Comparison of ENCODE assay signal across 8 cellular contexts in the genomic region with DNA sequence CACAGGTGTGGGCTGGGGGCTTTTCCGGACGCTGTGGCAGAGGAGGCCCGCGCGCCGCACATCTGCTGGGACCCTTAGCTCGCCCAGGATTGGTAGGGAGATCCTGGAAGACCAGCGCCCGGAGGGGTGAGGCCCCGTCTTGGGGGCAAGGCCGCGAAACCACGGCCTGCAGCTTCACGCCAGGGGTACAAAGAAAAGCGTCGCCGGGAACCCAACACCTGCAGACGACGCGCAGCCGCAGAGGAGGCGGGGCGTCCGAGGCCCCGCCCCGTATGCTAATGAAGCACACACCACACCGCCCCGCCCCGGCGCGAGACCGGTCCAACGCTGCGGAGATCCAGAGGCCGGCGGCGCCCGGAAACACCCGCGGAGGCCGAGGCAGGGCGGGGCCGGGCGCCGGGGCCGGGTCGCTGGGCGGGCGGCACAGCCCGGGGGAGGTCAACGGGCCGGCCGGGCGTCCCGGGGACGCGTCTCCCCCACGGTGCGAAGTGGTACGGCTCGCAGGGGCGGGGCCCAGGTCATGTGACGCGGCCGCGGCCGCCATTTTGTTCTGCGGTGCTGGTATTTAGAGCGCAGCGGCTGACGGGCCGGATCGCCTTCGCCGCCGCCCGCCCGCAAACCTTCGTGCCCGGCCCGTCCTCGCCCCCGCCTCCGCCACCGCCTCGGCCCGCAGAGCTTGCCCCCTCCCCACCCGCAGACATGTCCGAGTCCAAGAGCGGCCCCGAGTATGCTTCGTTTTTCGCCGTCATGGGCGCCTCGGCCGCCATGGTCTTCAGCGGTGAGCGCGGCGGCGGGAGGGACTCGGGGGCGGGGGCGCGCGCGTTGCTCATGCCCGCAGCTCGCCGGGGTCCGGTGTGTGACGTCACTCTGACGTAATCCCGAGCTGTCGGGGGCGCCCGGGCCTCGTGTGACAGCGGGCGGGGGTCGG.
DNase-seq lines count a peak whose midpoint lies in the region; ATAC-seq lines count a peak whose summit lies in the region.

TSS of gene ATP6V0C (plus strand) at position 548 of the 928 bp plus-strand sequence. CDS start at position 700, 152 bp downstream.

- DNase-seq in AG08396 (ENCODE audit: low spot score) (peak; percentile 96), NCI-H226 (peak; percentile 82), islet precursor cell (peak; percentile 94)
- peak; percentile 87 to 92 (median 89) for DNase-seq in activated CD4-positive, CD25-positive, alpha-beta regulatory T cell (lab: John Stamatoyannopoulos, UW)
- DNase-seq in central memory CD4-positive, alpha-beta T cell: peak; percentile 91
- peak; percentile 88 for DNase-seq in stimulated activated CD4-positive, alpha-beta T cell treated with anti-CD3 and anti-CD28 coated beads, Interleukin-12 subunit alpha, Interleukin-12 subunit beta, amount 100 ng/mL, for 4 hours

- ATAC-seq in GM19023 (IDR thresholded peaks at IDR 0.05; ENCODE audit: unreplicated experiment): peak; percentile 70
- ATAC-seq in HG03175 (IDR thresholded peaks at IDR 0.05; ENCODE audit: unreplicated experiment): peak; percentile 74

Comparison
In these comparisons a context has a peak if more than half of its experiments do, and no peak if none do; other contexts are left out.
1. Peak in every context shown above with its lines: DNase-seq and ATAC-seq.